ENCODE assay signal across 25 cellular contexts in genomic region chr16:30104090-30104489, GRCh38. TPM values are rescaled to one million over a fixed set of nuclear protein-coding genes. Genes with fewer than 3 reads are reported as not detected.
DNase-seq lines count a peak whose midpoint lies in the region; ATAC-seq and TF ChIP-seq lines count a peak whose summit lies in the region.
"Had no signal": no experiment of that assay in that cellular context is flagged by ENCODE, and none has a peak within 500 bp of the region (broad histone marks: within the 10 kb centered on the region; RNA-seq: fewer than 3 reads in every experiment).

No MANE protein-coding gene starts in this region.

- H3K9me3 Mint-ChIP-seq in activated CD4-positive, alpha-beta T cell treated with anti-CD3 and anti-CD28 coated beads for 36 hours (ENCODE audit: low read depth) = no peaks in the 10 kb centered on the region
- H3K9me3 Mint-ChIP-seq: activated T-cell treated with anti-CD3 and anti-CD28 coated beads, Interleukin-2, amount 50 U/mL, for 4 hours; brain; CD4-positive, CD25-positive, alpha-beta regulatory T cell had no signal

- H4K91ac ChIP-seq in trophoblast cell (ENCODE audit: low read depth, low read length) = peak overlapping the region; percentile 57

- peak overlapping the region; percentile 46 for H4K8ac ChIP-seq in trophoblast cell (ENCODE audit: low read depth, low read length)

- intact Hi-C loops in activated CD4-positive, alpha-beta T cell treated with anti-CD3 and anti-CD28 coated beads for 36 hours (cut with DNase I, micrococcal nuclease) = no loop called here

- H3K4me2 ChIP-seq in hepatocyte (peak overlapping the region; percentile 54), trophoblast cell (ENCODE audit: low read length) (peak overlapping the region; percentile 8)

- H3K23ac ChIP-seq in trophoblast cell (ENCODE audit: low read length) = no peak overlapping the region

- H3K36me3 Mint-ChIP-seq in activated CD4-positive, alpha-beta T cell treated with anti-CD3 and anti-CD28 coated beads for 36 hours (ENCODE audit: low read depth) = peaks cover 13% of the 10 kb centered on the region

- H2BK12ac ChIP-seq in trophoblast cell (ENCODE audit: low read length) = no peak overlapping the region

- peak overlapping the region; percentile 31 for H3K9ac ChIP-seq in trophoblast cell (ENCODE audit: low read length)
- H3K9ac ChIP-seq: parathyroid adenoma had no signal

- peaks cover 20% of the 10 kb centered on the region for H4K20me1 ChIP-seq in hepatocyte (ENCODE audit: insufficient read depth, poor library complexity, severe bottlenecking)

- H3K4me3 Mint-ChIP-seq in activated CD4-positive, alpha-beta T cell treated with anti-CD3 and anti-CD28 coated beads for 36 hours = no peak overlapping the region
- H3K4me3 Mint-ChIP-seq: activated T-cell treated with anti-CD3 and anti-CD28 coated beads, Interleukin-2, amount 50 U/mL, for 4 hours; brain; CD4-positive, CD25-positive, alpha-beta regulatory T cell had no signal

- H3K9me3 ChIP-seq in hepatocyte (ENCODE audit: low read depth) = no peaks in the 10 kb centered on the region
- H3K9me3 ChIP-seq in trophoblast cell (ENCODE audit: insufficient read depth, low read depth, low read length) = peaks cover 1% of the 10 kb centered on the region
- H3K9me3 ChIP-seq: gastroesophageal sphincter, vagina had no signal

- H3K4me1 ChIP-seq in hepatocyte (ENCODE audit: insufficient read depth) (peaks cover 29% of the 10 kb centered on the region), trophoblast cell (ENCODE audit: control insufficient read depth in 1 of 2, insufficient read depth in 2 of 2, low read length in 2 of 2) (peaks cover 12 to 13% of the 10 kb centered on the region in 2 experiments)
- H3K4me1 ChIP-seq: gastroesophageal sphincter, parathyroid adenoma, vagina had no signal

- H3K79me2 ChIP-seq in hepatocyte (peaks cover 78% of the 10 kb centered on the region), trophoblast cell (ENCODE audit: control insufficient read depth, insufficient read depth, low read length, poor library complexity) (no peaks in the 10 kb centered on the region)
- H3K79me2 ChIP-seq: parathyroid adenoma had no signal

- peaks cover 6% of the 10 kb centered on the region for H3K79me1 ChIP-seq in trophoblast cell (ENCODE audit: low read length)

- H2BK120ac ChIP-seq in trophoblast cell (ENCODE audit: insufficient read depth, low read length, poor library complexity) = peak overlapping the region; percentile 34

- no peak for DNase-seq in activated CD4-positive, alpha-beta T cell treated with anti-CD3 and anti-CD28 coated beads for 36 hours
- no peak for DNase-seq in activated CD4-positive, alpha-beta T cell treated with anti-CD3 and anti-CD28 coated beads for 48 hours
- DNase-seq in ELF-1 (ENCODE audit: low read depth, low spot score) (peak; percentile 57), hepatocyte (ENCODE audit: low spot score) (no peak), trophoblast cell (peak; percentile 85 to 91), middle frontal gyrus (ENCODE audit: extremely low spot score, low spot score) (no peak), LoVo (ENCODE audit: low spot score) (no peak)
- no peak for DNase-seq in activated CD4-positive, CD25-positive, alpha-beta regulatory T cell treated with anti-CD3 and anti-CD28 coated beads, Interleukin-2, amount 50 U/mL, for 72 hours
- DNase-seq: activated T-cell treated with anti-CD3 and anti-CD28 coated beads, Interleukin-2, amount 50 U/mL, for 4 hours; amniotic stem cell; CD4-positive, CD25-positive, alpha-beta regulatory T cell; dorsolateral prefrontal cortex; MG63; NCI-H1105; NCI-H187; NCI-H2171 treated with DMSO at 0.1 percent for 48 hours; RPMI8226; stimulated activated naive CD8-positive, alpha-beta T cell treated with anti-CD3 and anti-CD28 coated beads, Interleukin-15, Interleukin-2, amounts not matched to agents 100 U/mL and 50 U/mL, for 24 hours had no signal

- H3K4ac ChIP-seq in trophoblast cell (ENCODE audit: low read depth, low read length) = no peak overlapping the region

- H3K9me2 ChIP-seq in hepatocyte (replicated peaks; ENCODE audit: insufficient read depth) = no peaks in the 10 kb centered on the region

- no peaks in the 10 kb centered on the region for H3K27me3 Mint-ChIP-seq in activated CD4-positive, alpha-beta T cell treated with anti-CD3 and anti-CD28 coated beads for 36 hours
- H3K27me3 Mint-ChIP-seq: brain; CD4-positive, CD25-positive, alpha-beta regulatory T cell had no signal

- H3K27ac ChIP-seq in hepatocyte (peak overlapping the region; percentile 86), trophoblast cell (ENCODE audit: low read depth, low read length) (peak overlapping the region; percentile 47)
- H3K27ac ChIP-seq: dorsolateral prefrontal cortex, gastroesophageal sphincter, parathyroid adenoma, vagina had no signal

- H3K4me1 Mint-ChIP-seq in activated CD4-positive, alpha-beta T cell treated with anti-CD3 and anti-CD28 coated beads for 36 hours = no peaks in the 10 kb centered on the region
- H3K4me1 Mint-ChIP-seq: brain had no signal

- no peaks in the 10 kb centered on the region for H3K36me3 ChIP-seq in hepatocyte (replicated peaks; ENCODE audit: insufficient read depth, low read depth)
- H3K36me3 ChIP-seq in trophoblast cell (ENCODE audit: control insufficient read depth in 1 of 2, insufficient read depth in 2 of 2, low read length in 2 of 2) = peaks cover 10 to 14% of the 10 kb centered on the region in 2 experiments

- peak overlapping the region; percentile 72 for H3K27ac Mint-ChIP-seq in activated CD4-positive, alpha-beta T cell treated with anti-CD3 and anti-CD28 coated beads for 36 hours
- H3K27ac Mint-ChIP-seq: CD4-positive, CD25-positive, alpha-beta regulatory T cell had no signal

- peak overlapping the region; percentile 47 for H2BK5ac ChIP-seq in trophoblast cell (ENCODE audit: low read depth, low read length, poor library complexity)

- H3K14ac ChIP-seq in trophoblast cell (ENCODE audit: low read length) = peak overlapping the region; percentile 58

- H3K27me3 ChIP-seq in hepatocyte (no peaks in the 10 kb centered on the region), trophoblast cell (ENCODE audit: insufficient read depth, low read length) (no peaks in the 10 kb centered on the region)
- H3K27me3 ChIP-seq: dorsolateral prefrontal cortex, gastroesophageal sphincter, MG63, vagina had no signal

- CTCF ChIA-PET in activated CD4-positive, alpha-beta T cell treated with anti-CD3 and anti-CD28 coated beads for 36 hours (lab: Charles Lee) = interaction anchor here (1.1 to 2.5 kb wide), 3 partner anchors 8 to 12 kb away, joined by 3 to 11 read pairs (median 5); partner anchors contain the start of genes GDPD3 and TBX6

- no peak overlapping the region for H4K12ac ChIP-seq in trophoblast cell (ENCODE audit: low read depth, low read length)

- POLR2A ChIA-PET in activated CD4-positive, alpha-beta T cell treated with anti-CD3 and anti-CD28 coated beads for 36 hours (lab: Charles Lee) = no interaction called here

- peak overlapping the region; percentile 14 for H3K18ac ChIP-seq in trophoblast cell (ENCODE audit: low read length)

- ATAC-seq in activated CD4-positive, alpha-beta T cell treated with anti-CD3 and anti-CD28 coated beads for 36 hours = no peak
- ATAC-seq: activated T-cell treated with anti-CD3 and anti-CD28 coated beads, Interleukin-2, amount 50 U/mL, for 4 hours; gastroesophageal sphincter; stimulated activated naive CD8-positive, alpha-beta T cell treated with anti-CD3 and anti-CD28 coated beads, Interleukin-15, Interleukin-2, amounts not matched to agents 100 U/mL and 50 U/mL, for 24 hours had no signal

- peak overlapping the region; percentile 3 for H2AK5ac ChIP-seq in trophoblast cell (ENCODE audit: low read length)

- no peak overlapping the region for H3K4me3 ChIP-seq in hepatocyte
- no peak overlapping the region for H3K4me3 ChIP-seq in trophoblast cell (ENCODE audit: low read depth, low read length)
- H3K4me3 ChIP-seq: dorsolateral prefrontal cortex, gastroesophageal sphincter, MG63, skin epidermis, vagina had no signal

- WGBS in hepatocyte (ENCODE audit: low lambda C conversion rate, missing lambda C conversion rate) = 87% methylated on average over 4 of the region's 4 CpGs
- WGBS in trophoblast cell (ENCODE audit: extremely low coverage, insufficient coverage, insufficient read length) = no CpG with 5 or more reads among the region's 4 CpGs

- no peak overlapping the region for H2AFZ ChIP-seq in hepatocyte
- peak overlapping the region; percentile 20 for H2AFZ ChIP-seq in trophoblast cell (ENCODE audit: insufficient read depth, low read length, poor library complexity)
- H2AFZ ChIP-seq: parathyroid adenoma had no signal

- TF ChIP-seq CTCF in hepatocyte (IDR thresholded peaks at IDR 0.05; ENCODE audit: poor library complexity) = no peak

RNA-seq across cellular contexts. Expression of gene YPEL3, which starts 8.1 kb away (rescaled TPM):
- 10 to 100 TPM; 17.4 to 19.1 TPM for total RNA-seq in activated CD4-positive, alpha-beta T cell treated with anti-CD3 and anti-CD28 coated beads for 36 hours
- 19.3 and 20.1 TPM in 2 replicates for total RNA-seq in hepatocyte
- polyA plus RNA-seq in hepatocyte = 82.1 and 103 TPM in 2 replicates
- 47.2 and 47.3 TPM in 2 replicates for polyA plus RNA-seq in trophoblast cell (2013)

RNA-seq across cellular contexts. Expression of gene GDPD3, which starts 9.2 kb away (rescaled TPM):
- total RNA-seq in activated CD4-positive, alpha-beta T cell treated with anti-CD3 and anti-CD28 coated beads for 36 hours = 1 to 10 TPM; 6.1 to 7.0 TPM
- total RNA-seq in hepatocyte = 0.67 TPM in 1 of 2 replicates, not detected in the other
- polyA plus RNA-seq in hepatocyte = 5.4 and 11.2 TPM in 2 replicates
- polyA plus RNA-seq in trophoblast cell (2013) = 3.2 and 3.5 TPM in 2 replicates
- total RNA-seq: H1 had no signal

RNA-seq across cellular contexts. Expression of gene TBX6, which starts 12.4 kb away (rescaled TPM):
- total RNA-seq in activated CD4-positive, alpha-beta T cell treated with anti-CD3 and anti-CD28 coated beads for 36 hours = 1 to 10 TPM; 2.7 to 3.0 TPM
- total RNA-seq in hepatocyte = 0.56 and 0.60 TPM in 2 replicates
- polyA plus RNA-seq in hepatocyte = 0.10 and 0.19 TPM in 2 replicates
- 0.74 and 0.90 TPM in 2 replicates for polyA plus RNA-seq in trophoblast cell (2013)
- polyA plus RNA-seq: neural cell had no signal

RNA-seq across cellular contexts. Expression of gene MAPK3, which starts 18.9 kb away (rescaled TPM):
- 10 to 100 TPM; 59.0 to 81.7 TPM for total RNA-seq in activated CD4-positive, alpha-beta T cell treated with anti-CD3 and anti-CD28 coated beads for 36 hours
- 34.6 and 57.6 TPM in 2 replicates for total RNA-seq in hepatocyte
- 31.3 and 38.1 TPM in 2 replicates for polyA plus RNA-seq in hepatocyte
- polyA plus RNA-seq in trophoblast cell (2013) = 64.9 and 67.4 TPM in 2 replicates

RNA-seq across cellular contexts. Expression of gene PPP4C, which starts 28.3 kb away (rescaled TPM):
- total RNA-seq in activated CD4-positive, alpha-beta T cell treated with anti-CD3 and anti-CD28 coated beads for 36 hours = 100 to 1,000 TPM; 106 to 113 TPM
- 107 and 123 TPM in 2 replicates for total RNA-seq in hepatocyte
- 212 and 236 TPM in 2 replicates for polyA plus RNA-seq in hepatocyte
- 118 and 119 TPM in 2 replicates for polyA plus RNA-seq in trophoblast cell (2013)

Comparison
In these comparisons a context has a peak if more than half of its experiments do, and no peak if none do; other contexts are left out.
1. DNase-seq: peak in ELF-1 (single experiment) and trophoblast cell (2 of 2); none in activated CD4-positive, alpha-beta T cell treated with anti-CD3 and anti-CD28 coated beads for 36 hours (single experiment), activated CD4-positive, alpha-beta T cell treated with anti-CD3 and anti-CD28 coated beads for 48 hours (single experiment), hepatocyte (single experiment), activated CD4-positive, CD25-positive, alpha-beta regulatory T cell treated with anti-CD3 and anti-CD28 coated beads, Interleukin-2, amount 50 U/mL, for 72 hours (single experiment), middle frontal gyrus (single experiment) and LoVo (single experiment).